34 cellular contexts compared by ENCODE assay signal in genomic region chr13:29940715-29941114, GRCh38.
"Had no signal": no experiment of that assay in that cellular context is flagged by ENCODE, and none has a peak within 500 bp of the region (broad histone marks: within the 10 kb centered on the region; RNA-seq: fewer than 3 reads in every experiment).

No MANE protein-coding gene starts in this region.

- DNase-seq: activated B cell treated with CpG ODN at 0.5 μM for 24 hours; activated CD4-positive, alpha-beta memory T cell treated with anti-CD3 and anti-CD28 coated beads, Interleukin-2, amount 10 ng/mL, durations not matched to agents 7 days and 5 days; activated CD4-positive, alpha-beta T cell treated with anti-CD3 and anti-CD28 coated beads for 36 hours; activated CD4-positive, alpha-beta T cell treated with anti-CD3 and anti-CD28 coated beads, Interleukin-2, amount 10 ng/mL, durations not matched to agents 24 days and 14 days; activated CD4-positive, alpha-beta T cell treated with anti-CD3 and anti-CD28 coated beads, Interleukin-2, amount 50 U/mL, for 4 hours; activated CD8-positive, alpha-beta memory T cell treated with anti-CD3 and anti-CD28 coated beads, Interleukin-2, amount 50 U/mL, for 48 hours; activated gamma-delta T cell; activated naive CD4-positive, alpha-beta T cell; activated naive CD4-positive, alpha-beta T cell treated with anti-CD3 and anti-CD28 coated beads, Interleukin-2, amount 10 ng/mL, durations not matched to agents 7 days and 5 days; activated naive CD8-positive, alpha-beta T cell treated with anti-CD3 and anti-CD28 coated beads, Interleukin-2, amount 10 ng/mL, durations not matched to agents 7 days and 5 days; activated T-cell treated with anti-CD3 and anti-CD28 coated beads for 4 hours; activated T-cell treated with anti-CD3 and anti-CD28 coated beads, Interleukin-2, amount 50 U/mL, for 24 hours; activated T-cell treated with anti-CD3 and anti-CD28 coated beads, Interleukin-2, amount 50 U/mL, for 72 hours; cortex of kidney; dermis blood vessel endothelial cell; effector CD4-positive, alpha-beta T cell; effector memory CD8-positive, alpha-beta T cell; erythroblast; foreskin keratinocyte; gastrocnemius medialis; glutamatergic neuron; heart left ventricle; T1000; WERI-Rb-1 had no signal

- H3K27me3 ChIP-seq: ascending aorta, breast epithelium, cardiac muscle cell, esophagus muscularis mucosa, gastrocnemius medialis had no signal

- ATAC-seq: activated CD4-positive, alpha-beta T cell treated with anti-CD3 and anti-CD28 coated beads for 36 hours; activated CD4-positive, CD25-positive, alpha-beta regulatory T cell treated with anti-CD3 and anti-CD28 coated beads, Interleukin-2, amount 50 U/mL, for 24 hours; activated naive CD4-positive, alpha-beta T cell treated with anti-CD3 and anti-CD28 coated beads, Interleukin-2, amount 50 U/mL, for 72 hours; activated T-cell treated with anti-CD3 and anti-CD28 coated beads, Interleukin-2, amount 50 U/mL, for 72 hours; effector memory CD8-positive, alpha-beta T cell; foreskin keratinocyte; gastrocnemius medialis; heart left ventricle had no signal

- H3K36me3 Mint-ChIP-seq: activated naive CD4-positive, alpha-beta T cell treated with anti-CD3 and anti-CD28 coated beads, Interleukin-2, amount 50 U/mL, for 72 hours; activated naive CD8-positive, alpha-beta T cell treated with anti-CD3 and anti-CD28 coated beads, Interleukin-2, amount 10 ng/mL, durations not matched to agents 7 days and 5 days; brain had no signal

- H3K27ac Mint-ChIP-seq: activated B cell treated with CpG ODN at 0.5 μM for 24 hours; activated CD4-positive, alpha-beta memory T cell treated with anti-CD3 and anti-CD28 coated beads, Interleukin-2, amount 10 ng/mL, durations not matched to agents 7 days and 5 days; activated CD4-positive, alpha-beta T cell treated with anti-CD3 and anti-CD28 coated beads for 36 hours; activated CD4-positive, alpha-beta T cell treated with anti-CD3 and anti-CD28 coated beads, Interleukin-2, amount 10 ng/mL, durations not matched to agents 24 days and 14 days; activated naive CD4-positive, alpha-beta T cell treated with anti-CD3 and anti-CD28 coated beads, Interleukin-2, amount 10 ng/mL, durations not matched to agents 7 days and 5 days; activated naive CD4-positive, alpha-beta T cell treated with anti-CD3 and anti-CD28 coated beads, Interleukin-2, amount 50 U/mL, for 72 hours; activated naive CD8-positive, alpha-beta T cell treated with anti-CD3 and anti-CD28 coated beads, Interleukin-2, amount 10 ng/mL, durations not matched to agents 7 days and 5 days; activated T-cell treated with anti-CD3 and anti-CD28 coated beads, Interleukin-2, amount 50 U/mL, for 24 hours; activated T-cell treated with anti-CD3 and anti-CD28 coated beads, Interleukin-2, amount 50 U/mL, for 72 hours; T-helper 1 cell treated with Interleukin-12 subunit alpha and Interleukin-12 subunit beta and Interleukin-4 antibody, amounts not matched to agents 30 μg/mL and 1 μg/mL, for 36 hours; T-helper 2 cell treated with Interferon-gamma antibody and Interleukin-4, amounts not matched to agents 5 μg/mL and 100 μg/mL, for 36 hours had no signal

- H3K4me3 ChIP-seq: ascending aorta, breast epithelium, cardiac muscle cell, esophagus muscularis mucosa, gastrocnemius medialis, heart left ventricle had no signal

- H3K9me3 Mint-ChIP-seq: activated B cell treated with CpG ODN at 0.5 μM for 24 hours; activated CD4-positive, alpha-beta memory T cell treated with anti-CD3 and anti-CD28 coated beads, Interleukin-2, amount 10 ng/mL, durations not matched to agents 7 days and 5 days; activated CD4-positive, alpha-beta T cell treated with anti-CD3 and anti-CD28 coated beads, Interleukin-2, amount 10 ng/mL, durations not matched to agents 24 days and 14 days; activated naive CD4-positive, alpha-beta T cell treated with anti-CD3 and anti-CD28 coated beads, Interleukin-2, amount 10 ng/mL, durations not matched to agents 7 days and 5 days; activated naive CD4-positive, alpha-beta T cell treated with anti-CD3 and anti-CD28 coated beads, Interleukin-2, amount 50 U/mL, for 72 hours; activated naive CD8-positive, alpha-beta T cell treated with anti-CD3 and anti-CD28 coated beads, Interleukin-2, amount 10 ng/mL, durations not matched to agents 7 days and 5 days; activated T-cell treated with anti-CD3 and anti-CD28 coated beads, Interleukin-2, amount 50 U/mL, for 24 hours; activated T-cell treated with anti-CD3 and anti-CD28 coated beads, Interleukin-2, amount 50 U/mL, for 72 hours; brain; central memory CD8-positive, alpha-beta T cell; effector memory CD8-positive, alpha-beta T cell; T-helper 1 cell treated with Interleukin-12 subunit alpha and Interleukin-12 subunit beta and Interleukin-4 antibody, amounts not matched to agents 30 μg/mL and 1 μg/mL, for 36 hours; T-helper 2 cell treated with Interferon-gamma antibody and Interleukin-4, amounts not matched to agents 5 μg/mL and 100 μg/mL, for 36 hours had no signal

- H3K9me3 ChIP-seq: ascending aorta, breast epithelium, esophagus muscularis mucosa, gastrocnemius medialis, heart left ventricle had no signal

- H3K4me1 ChIP-seq: ascending aorta, breast epithelium, esophagus muscularis mucosa, foreskin keratinocyte, gastrocnemius medialis, heart left ventricle had no signal

- H3K27ac ChIP-seq: ascending aorta, breast epithelium, cardiac muscle cell, esophagus muscularis mucosa, foreskin keratinocyte, gastrocnemius medialis, heart left ventricle, WERI-Rb-1 had no signal

- H3K36me3 ChIP-seq: ascending aorta, breast epithelium, cardiac muscle cell, esophagus muscularis mucosa, gastrocnemius medialis, heart left ventricle, WERI-Rb-1 had no signal

- H3K4me3 Mint-ChIP-seq: activated B cell treated with CpG ODN at 0.5 μM for 24 hours; activated CD4-positive, alpha-beta memory T cell treated with anti-CD3 and anti-CD28 coated beads, Interleukin-2, amount 10 ng/mL, durations not matched to agents 7 days and 5 days; activated CD4-positive, alpha-beta T cell treated with anti-CD3 and anti-CD28 coated beads for 36 hours; activated CD4-positive, alpha-beta T cell treated with anti-CD3 and anti-CD28 coated beads, Interleukin-2, amount 10 ng/mL, durations not matched to agents 24 days and 14 days; activated naive CD4-positive, alpha-beta T cell treated with anti-CD3 and anti-CD28 coated beads, Interleukin-2, amount 10 ng/mL, durations not matched to agents 7 days and 5 days; activated naive CD8-positive, alpha-beta T cell treated with anti-CD3 and anti-CD28 coated beads, Interleukin-2, amount 10 ng/mL, durations not matched to agents 7 days and 5 days; activated T-cell treated with anti-CD3 and anti-CD28 coated beads, Interleukin-2, amount 50 U/mL, for 24 hours; activated T-cell treated with anti-CD3 and anti-CD28 coated beads, Interleukin-2, amount 50 U/mL, for 72 hours; brain; central memory CD8-positive, alpha-beta T cell; effector memory CD8-positive, alpha-beta T cell; T-helper 1 cell treated with Interleukin-12 subunit alpha and Interleukin-12 subunit beta and Interleukin-4 antibody, amounts not matched to agents 30 μg/mL and 1 μg/mL, for 36 hours; T-helper 2 cell treated with Interferon-gamma antibody and Interleukin-4, amounts not matched to agents 5 μg/mL and 100 μg/mL, for 36 hours had no signal

- H3K27me3 Mint-ChIP-seq: activated CD4-positive, alpha-beta memory T cell treated with anti-CD3 and anti-CD28 coated beads, Interleukin-2, amount 10 ng/mL, durations not matched to agents 7 days and 5 days; activated CD4-positive, alpha-beta T cell treated with anti-CD3 and anti-CD28 coated beads for 36 hours; activated naive CD4-positive, alpha-beta T cell treated with anti-CD3 and anti-CD28 coated beads, Interleukin-2, amount 10 ng/mL, durations not matched to agents 7 days and 5 days; activated T-cell treated with anti-CD3 and anti-CD28 coated beads, Interleukin-2, amount 50 U/mL, for 24 hours; central memory CD8-positive, alpha-beta T cell; effector memory CD8-positive, alpha-beta T cell had no signal
